22 cellular contexts compared by ENCODE assay signal in the genomic region with DNA sequence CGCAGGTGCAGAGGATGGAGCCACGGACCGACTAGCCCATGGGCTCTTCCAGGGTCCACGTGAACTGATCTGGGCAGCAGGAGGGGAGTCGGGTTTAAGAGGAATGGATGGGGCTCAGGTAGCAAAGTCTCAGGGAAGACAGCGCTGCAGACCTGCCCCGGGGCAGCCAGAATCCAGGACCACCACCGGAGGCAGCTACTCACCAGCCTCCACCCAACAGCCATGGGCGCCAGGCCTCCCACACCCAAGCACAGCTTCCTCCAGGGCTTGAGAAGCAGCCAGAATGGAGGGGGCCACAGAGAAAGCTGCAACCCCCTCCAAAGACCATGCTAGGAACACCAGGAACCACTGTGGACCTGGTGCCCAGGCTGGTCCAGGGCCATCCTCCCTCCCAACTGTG.
"Had no signal": no experiment of that assay in that cellular context is flagged by ENCODE, and none has a peak within 500 bp of the region (broad histone marks: within the 10 kb centered on the region; RNA-seq: fewer than 3 reads in every experiment).

No MANE protein-coding gene starts in this region.

- H3K36me3 Mint-ChIP-seq: activated CD4-positive, alpha-beta memory T cell treated with anti-CD3 and anti-CD28 coated beads for 36 hours; activated naive CD4-positive, alpha-beta T cell treated with anti-CD3 and anti-CD28 coated beads, Interleukin-2, amount 50 U/mL, for 24 hours; immature natural killer cell; naive thymus-derived CD8-positive, alpha-beta T cell; stimulated activated memory B cell treated with anti-CD40 and anti-IgM and Interleukin-4, amounts not matched to agents 10 μg/mL and 1 μg/mL and 100 μg/mL, for 72 hours; T-cell had no signal

- H3K36me3 ChIP-seq: ascending aorta, esophagus muscularis mucosa, gastroesophageal sphincter, prostate gland, right atrium auricular region, thoracic aorta had no signal

- H3K4me3 ChIP-seq: ascending aorta, esophagus muscularis mucosa, gastroesophageal sphincter, prostate gland, right atrium auricular region, SK-N-MC, smooth muscle cell, thoracic aorta had no signal

- H3K9me3 ChIP-seq: ascending aorta, esophagus muscularis mucosa, gastroesophageal sphincter, prostate gland, right atrium auricular region, thoracic aorta had no signal

- ATAC-seq: gastroesophageal sphincter; naive thymus-derived CD8-positive, alpha-beta T cell; stimulated activated memory B cell treated with anti-CD40 and anti-IgM and Interleukin-4, amounts not matched to agents 10 μg/mL and 1 μg/mL and 100 μg/mL, for 72 hours had no signal

- DNase-seq: activated B cell treated with CpG ODN at 0.5 μM for 24 hours; activated CD4-positive, alpha-beta memory T cell treated with anti-CD3 and anti-CD28 coated beads for 36 hours; activated CD4-positive, alpha-beta T cell treated with anti-CD3 and anti-CD28 coated beads for 4 hours; effector CD8-positive, alpha-beta T cell; immature natural killer cell; mesendoderm; naive thymus-derived CD8-positive, alpha-beta T cell; occipital lobe; stimulated activated CD4-positive, alpha-beta T cell treated with anti-CD3 and anti-CD28 coated beads, Interleukin-4, amount 100 ng/mL, for 4 hours; T-cell; T-helper 9 cell had no signal

- H3K4me1 ChIP-seq: ascending aorta, prostate gland, right atrium auricular region had no signal

- H3K4me3 Mint-ChIP-seq: activated B cell treated with CpG ODN at 0.5 μM for 24 hours; activated CD4-positive, alpha-beta memory T cell treated with anti-CD3 and anti-CD28 coated beads for 36 hours; activated naive CD4-positive, alpha-beta T cell treated with anti-CD3 and anti-CD28 coated beads, Interleukin-2, amount 50 U/mL, for 24 hours; immature natural killer cell; naive thymus-derived CD8-positive, alpha-beta T cell; stimulated activated memory B cell treated with anti-CD40 and anti-IgM and Interleukin-4, amounts not matched to agents 10 μg/mL and 1 μg/mL and 100 μg/mL, for 72 hours; T-cell had no signal

- H3K27ac Mint-ChIP-seq: activated B cell treated with CpG ODN at 0.5 μM for 24 hours; activated CD4-positive, alpha-beta memory T cell treated with anti-CD3 and anti-CD28 coated beads for 36 hours; activated naive CD4-positive, alpha-beta T cell treated with anti-CD3 and anti-CD28 coated beads, Interleukin-2, amount 50 U/mL, for 24 hours; activated T-helper 2 cell treated with anti-CD3 and anti-CD28 coated beads, Interferon-gamma antibody, Interleukin-2, Interleukin-4, amounts not matched to agents 10 μg/mL and 5 μg/mL and 100 μg/mL, durations not matched to agents 14 hours and 24 hours and 36 hours; immature natural killer cell; naive thymus-derived CD8-positive, alpha-beta T cell; stimulated activated memory B cell treated with anti-CD40 and anti-IgM and Interleukin-4, amounts not matched to agents 10 μg/mL and 1 μg/mL and 100 μg/mL, for 72 hours; T-cell had no signal

- H3K4me2 ChIP-seq: smooth muscle cell had no signal

- H3K4me1 Mint-ChIP-seq: activated B cell treated with CpG ODN at 0.5 μM for 24 hours; activated naive CD4-positive, alpha-beta T cell treated with anti-CD3 and anti-CD28 coated beads, Interleukin-2, amount 50 U/mL, for 24 hours; immature natural killer cell; naive thymus-derived CD8-positive, alpha-beta T cell; stimulated activated memory B cell treated with anti-CD40 and anti-IgM and Interleukin-4, amounts not matched to agents 10 μg/mL and 1 μg/mL and 100 μg/mL, for 72 hours; T-cell had no signal

- H3K27me3 ChIP-seq: ascending aorta, esophagus muscularis mucosa, right atrium auricular region had no signal

- H3K27ac ChIP-seq: ascending aorta, esophagus muscularis mucosa, gastroesophageal sphincter, prostate gland, right atrium auricular region, SK-N-MC, thoracic aorta had no signal

- H3K9me3 Mint-ChIP-seq: activated B cell treated with CpG ODN at 0.5 μM for 24 hours; activated CD4-positive, alpha-beta memory T cell treated with anti-CD3 and anti-CD28 coated beads for 36 hours; activated naive CD4-positive, alpha-beta T cell treated with anti-CD3 and anti-CD28 coated beads, Interleukin-2, amount 50 U/mL, for 24 hours; activated T-helper 2 cell treated with anti-CD3 and anti-CD28 coated beads, Interferon-gamma antibody, Interleukin-2, Interleukin-4, amounts not matched to agents 10 μg/mL and 5 μg/mL and 100 μg/mL, durations not matched to agents 14 hours and 24 hours and 36 hours; naive thymus-derived CD8-positive, alpha-beta T cell; stimulated activated memory B cell treated with anti-CD40 and anti-IgM and Interleukin-4, amounts not matched to agents 10 μg/mL and 1 μg/mL and 100 μg/mL, for 72 hours; T-cell had no signal
